Comparison of ENCODE assay signal across 1 cellular context in the genomic region with DNA sequence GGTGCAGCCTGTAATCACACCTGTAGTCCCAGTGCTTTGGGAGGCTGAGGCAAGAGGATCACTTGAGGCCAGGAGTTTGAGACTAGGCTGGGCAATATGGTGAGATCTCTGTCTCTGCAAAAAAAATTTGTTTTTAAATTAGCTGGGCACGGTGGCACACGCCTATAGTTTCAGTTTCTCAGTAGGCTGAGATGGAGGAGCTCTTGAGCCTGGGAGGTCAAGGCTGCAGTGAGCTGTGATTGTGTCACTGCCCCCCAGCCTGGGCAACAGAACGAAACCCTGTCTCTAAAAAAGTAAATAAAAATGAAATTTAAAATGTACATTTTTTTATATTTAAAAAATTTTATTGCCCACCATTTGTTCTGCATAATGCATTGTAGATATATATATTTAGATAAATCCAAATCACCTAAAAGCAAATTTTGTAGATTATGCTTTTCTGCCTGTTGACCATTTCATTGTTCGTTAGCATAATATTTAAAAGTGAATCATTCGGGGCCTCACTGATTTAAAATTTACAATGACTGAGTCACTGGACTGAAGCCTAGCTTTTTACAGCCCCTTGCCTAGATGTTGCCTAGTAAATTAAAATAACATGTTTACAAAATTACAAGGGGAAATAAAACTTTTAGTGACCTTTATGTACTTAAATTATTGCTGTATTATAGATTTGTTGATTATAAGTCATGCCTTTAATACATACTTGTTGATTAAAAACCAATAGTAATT.
TF ChIP-seq lines count a peak whose summit lies in the region.

No MANE protein-coding gene starts in this region.

TF ChIP-seq in SK-N-SH, 30 proteins besides CTCF, POLR2A, EP300 and RAD21 (continued from another document):
- TF ChIP-seq, protein P1, sequence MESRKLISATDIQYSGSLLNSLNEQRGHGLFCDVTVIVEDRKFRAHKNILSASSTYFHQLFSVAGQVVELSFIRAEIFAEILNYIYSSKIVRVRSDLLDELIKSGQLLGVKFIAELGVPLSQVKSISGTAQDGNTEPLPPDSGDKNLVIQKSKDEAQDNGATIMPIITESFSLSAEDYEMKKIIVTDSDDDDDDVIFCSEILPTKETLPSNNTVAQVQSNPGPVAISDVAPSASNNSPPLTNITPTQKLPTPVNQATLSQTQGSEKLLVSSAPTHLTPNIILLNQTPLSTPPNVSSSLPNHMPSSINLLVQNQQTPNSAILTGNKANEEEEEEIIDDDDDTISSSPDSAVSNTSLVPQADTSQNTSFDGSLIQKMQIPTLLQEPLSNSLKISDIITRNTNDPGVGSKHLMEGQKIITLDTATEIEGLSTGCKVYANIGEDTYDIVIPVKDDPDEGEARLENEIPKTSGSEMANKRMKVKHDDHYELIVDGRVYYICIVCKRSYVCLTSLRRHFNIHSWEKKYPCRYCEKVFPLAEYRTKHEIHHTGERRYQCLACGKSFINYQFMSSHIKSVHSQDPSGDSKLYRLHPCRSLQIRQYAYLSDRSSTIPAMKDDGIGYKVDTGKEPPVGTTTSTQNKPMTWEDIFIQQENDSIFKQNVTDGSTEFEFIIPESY (IDR thresholded peaks at IDR 0.05; ENCODE audit: borderline replicate concordance, low read depth): no peak
- no peak for TF ChIP-seq JUND (IDR thresholded peaks at IDR 0.05)
- no peak for TF ChIP-seq GATA2 (CRISPR knock-in tag; IDR thresholded peaks at IDR 0.05)
- TF ChIP-seq CHD2 (IDR thresholded peaks at IDR 0.05; ENCODE audit: low read length, partially characterized antibody): no peak
- TF ChIP-seq, protein P2, sequence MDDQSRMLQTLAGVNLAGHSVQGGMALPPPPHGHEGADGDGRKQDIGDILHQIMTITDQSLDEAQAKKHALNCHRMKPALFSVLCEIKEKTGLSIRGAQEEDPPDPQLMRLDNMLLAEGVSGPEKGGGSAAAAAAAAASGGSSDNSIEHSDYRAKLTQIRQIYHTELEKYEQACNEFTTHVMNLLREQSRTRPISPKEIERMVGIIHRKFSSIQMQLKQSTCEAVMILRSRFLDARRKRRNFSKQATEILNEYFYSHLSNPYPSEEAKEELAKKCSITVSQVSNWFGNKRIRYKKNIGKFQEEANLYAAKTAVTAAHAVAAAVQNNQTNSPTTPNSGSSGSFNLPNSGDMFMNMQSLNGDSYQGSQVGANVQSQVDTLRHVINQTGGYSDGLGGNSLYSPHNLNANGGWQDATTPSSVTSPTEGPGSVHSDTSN (IDR thresholded peaks at IDR 0.05): no peak
- TF ChIP-seq, protein P3, sequence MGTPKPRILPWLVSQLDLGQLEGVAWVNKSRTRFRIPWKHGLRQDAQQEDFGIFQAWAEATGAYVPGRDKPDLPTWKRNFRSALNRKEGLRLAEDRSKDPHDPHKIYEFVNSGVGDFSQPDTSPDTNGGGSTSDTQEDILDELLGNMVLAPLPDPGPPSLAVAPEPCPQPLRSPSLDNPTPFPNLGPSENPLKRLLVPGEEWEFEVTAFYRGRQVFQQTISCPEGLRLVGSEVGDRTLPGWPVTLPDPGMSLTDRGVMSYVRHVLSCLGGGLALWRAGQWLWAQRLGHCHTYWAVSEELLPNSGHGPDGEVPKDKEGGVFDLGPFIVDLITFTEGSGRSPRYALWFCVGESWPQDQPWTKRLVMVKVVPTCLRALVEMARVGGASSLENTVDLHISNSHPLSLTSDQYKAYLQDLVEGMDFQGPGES (IDR thresholded peaks at IDR 0.05; ENCODE audit: low read depth, low read length): no peak
- no peak for TF ChIP-seq MXI1 (IDR thresholded peaks at IDR 0.05; ENCODE audit: low read depth, low read length)
- TF ChIP-seq TEAD4 (IDR thresholded peaks at IDR 0.05; ENCODE audit: borderline replicate concordance, insufficient read depth): no peak
- TF ChIP-seq GABPA (IDR thresholded peaks at IDR 0.05; ENCODE audit: low read depth): no peak
- TF ChIP-seq TCF12 (IDR thresholded peaks at IDR 0.05): no peak
- no peak for TF ChIP-seq USF2 (IDR thresholded peaks at IDR 0.05; ENCODE audit: borderline replicate concordance, low read depth, low read length)
- TF ChIP-seq SIN3A (IDR thresholded peaks at IDR 0.05; ENCODE audit: borderline replicate concordance, low read depth, low read length): no peak
- no peak for TF ChIP-seq MEF2A (IDR thresholded peaks at IDR 0.05; ENCODE audit: borderline replicate concordance, low read depth)
- TF ChIP-seq USF1 (IDR thresholded peaks at IDR 0.05; ENCODE audit: borderline replicate concordance, low read depth): no peak
- no peak for TF ChIP-seq EZH2phosphoT487 (IDR thresholded peaks at IDR 0.05; ENCODE audit: borderline replicate concordance, low read depth)
- TF ChIP-seq RXRA (IDR thresholded peaks at IDR 0.05; ENCODE audit: borderline replicate concordance, low read depth): no peak
- no peak for TF ChIP-seq FOSL2 (IDR thresholded peaks at IDR 0.05; ENCODE audit: borderline replicate concordance, low read depth)
